17 cellular contexts compared by ENCODE assay signal in genomic region chr6:106161475-106161874, GRCh38.
DNase-seq lines count a peak whose midpoint lies in the region; ATAC-seq, FAIRE-seq and TF ChIP-seq lines count a peak whose summit lies in the region.
"Had no signal": no experiment of that assay in that cellular context is flagged by ENCODE, and none has a peak within 500 bp of the region (broad histone marks: within the 10 kb centered on the region; RNA-seq: fewer than 3 reads in every experiment).

No MANE protein-coding gene starts in this region.

- H3K36me3 Mint-ChIP-seq in immature natural killer cell = peaks cover 0 to 7% (median 0%) of the 10 kb centered on the region in 3 donors

- H3K4me1 Mint-ChIP-seq in immature natural killer cell = peaks cover 42 to 53% of the 10 kb centered on the region in 2 donors

- H3K27ac Mint-ChIP-seq in immature natural killer cell = peak overlapping the region; percentile 87 to 97 (median 89)

- H3K4me3 Mint-ChIP-seq in immature natural killer cell = peak overlapping the region in 2 of 5 donors; percentile 28 to 63

- H3K4me3 ChIP-seq in OCI-LY3 (ENCODE audit: low read length) = no peak overlapping the region
- H3K4me3 ChIP-seq: SK-N-MC had no signal

- H3K9me3 Mint-ChIP-seq in immature natural killer cell = no peaks in the 10 kb centered on the region

- H2AFZ ChIP-seq in OCI-LY3 (ENCODE audit: low read depth, low read length) = no peak overlapping the region

- FAIRE-seq in GM12892 (lab: Jason Lieb, UNC) = peak; percentile 17
- FAIRE-seq: G401.6, RCC 7860 had no signal

- peaks cover 6% of the 10 kb centered on the region for H3K79me2 ChIP-seq in OCI-LY3 (ENCODE audit: low read length)

- no peaks in the 10 kb centered on the region for H3K9me3 ChIP-seq in OCI-LY3 (ENCODE audit: insufficient read depth, low read length)
- H3K9me3 ChIP-seq: BE2C had no signal

- H4K20me1 ChIP-seq in OCI-LY3 (ENCODE audit: insufficient read depth, low read length) = no peaks in the 10 kb centered on the region

- H3K27me3 Mint-ChIP-seq in immature natural killer cell (ENCODE audit: low read depth in 3 of 3) = peaks cover 3 to 20% (median 16%) of the 10 kb centered on the region in 3 donors

- ATAC-seq in HG03520 (IDR thresholded peaks at IDR 0.05; ENCODE audit: unreplicated experiment) (no peak), GM21786 (IDR thresholded peaks at IDR 0.05; ENCODE audit: unreplicated experiment) (no peak)

- H3K4me2 ChIP-seq in OCI-LY3 (ENCODE audit: low read length) = 0 out of 2 replicates have a peak overlapping the region, but pooled peaks have one; percentile 2

- no peak for TF ChIP-seq POLR2A in GM12892 (IDR thresholded peaks at IDR 0.05; ENCODE audit: low read depth, low read length)

- no peak overlapping the region for H3K9ac ChIP-seq in OCI-LY3 (ENCODE audit: low read length)

- TF ChIP-seq CTCF in OCI-LY3 (IDR thresholded peaks at IDR 0.05; ENCODE audit: low read depth, low read length) = no peak

- no peaks in the 10 kb centered on the region for H3K36me3 ChIP-seq in OCI-LY3 (replicated peaks; ENCODE audit: low read depth, low read length)
- H3K36me3 ChIP-seq: BE2C had no signal

- no peak overlapping the region for H3K27ac ChIP-seq in OCI-LY3 (ENCODE audit: low read length)
- H3K27ac ChIP-seq: SK-N-MC had no signal

- H3K4me1 ChIP-seq in OCI-LY3 (ENCODE audit: low read length) = peaks cover 68% of the 10 kb centered on the region

- no peaks in the 10 kb centered on the region for H3K27me3 ChIP-seq in OCI-LY3 (ENCODE audit: low read depth, low read length)
- H3K27me3 ChIP-seq: BE2C had no signal

- DNase-seq in CD1c-positive myeloid dendritic cell (ENCODE audit: extremely low spot score) = peak; percentile 26
- no peak for DNase-seq in GM12892 (ENCODE audit: insufficient read length)
- no peak for DNase-seq in immature natural killer cell
- no peak for DNase-seq in GM19240 (ENCODE audit: insufficient read length, low spot score)
- DNase-seq: BE2C, DND-41, NCI-H1092, NCI-H146, NCI-H2081, NCI-H524, Right ventricle myocardium superior had no signal
